ENCODE assay signal across 8 cellular contexts in genomic region chr17:73429440-73430164, GRCh38.
DNase-seq lines count a peak whose midpoint lies in the region; ATAC-seq and TF ChIP-seq lines count a peak whose summit lies in the region.

No MANE protein-coding gene starts in this region.

- H3K36me3 ChIP-seq in adrenal gland (replicated peaks in 1 of 2) (no peaks in the 10 kb centered on the region), left ventricle myocardium inferior (no peaks in the 10 kb centered on the region)

- H3K4me1 Mint-ChIP-seq in T-cell = peaks cover 7 to 17% (median 10%) of the 10 kb centered on the region in 3 donors

- no peaks in the 10 kb centered on the region for H3K9me3 Mint-ChIP-seq in T-cell

- 26 to 46% (median 32%) methylated on average over 2 to 14 of the region's 14 CpGs for WGBS in adrenal gland, 4 donors

- H3K27me3 ChIP-seq in adrenal gland = no peaks in the 10 kb centered on the region
- peaks cover 8% of the 10 kb centered on the region for H3K27me3 ChIP-seq in left ventricle myocardium inferior (ENCODE audit: low read depth)

- no peak for TF ChIP-seq POLR2A in adrenal gland (IDR thresholded peaks at IDR 0.05)

- H3K36me3 Mint-ChIP-seq in T-cell = no peaks in the 10 kb centered on the region

- CTCF ChIA-PET in T-cell (lab: Charles Lee) = interaction anchor here (0.7 to 2.6 kb wide), 8 partner anchors 8 to 579 kb away, joined by 3 to 20 read pairs (median 4); no protein-coding TSS in a partner anchor

- no peaks in the 10 kb centered on the region for H3K27me3 Mint-ChIP-seq in T-cell

- H3K9me3 ChIP-seq in adrenal gland (replicated peaks in 1 of 3) (no peaks in the 10 kb centered on the region), left ventricle myocardium inferior (replicated peaks) (no peaks in the 10 kb centered on the region)

- POLR2A ChIA-PET in T-cell (lab: Charles Lee) = no interaction called here

- DNase-seq in EH (ENCODE audit: low read depth) (peak; percentile 70), NCI-H1694 (lab: John Stamatoyannopoulos, UW) (peak; percentile 89), T-cell (peak; percentile 53 to 93 (median 82)), adrenal gland (peak; percentile 83 to 93 (median 89)), left ventricle myocardium inferior (peak; percentile 85), retina (peak; percentile 91)

- H3K4me3 ChIP-seq in adrenal gland (no peak overlapping the region), left ventricle myocardium inferior (no peak overlapping the region)

- intact Hi-C loops in adrenal gland (cut with DNase I) = loop anchor here (5.0 to 10.0 kb wide), 4 partner anchors 283 to 748 kb away; no protein-coding TSS in a partner anchor
- intact Hi-C loops in left ventricle myocardium inferior (cut with micrococcal nuclease) = loop anchor here (5.0 to 10.0 kb wide), 2 partner anchors 285 to 748 kb away; no protein-coding TSS in a partner anchor

- TF ChIP-seq CTCF in adrenal gland (IDR thresholded peaks at IDR 0.05) = peak; percentile 90 to 98 (median 94)
- peak; percentile 99 for TF ChIP-seq CTCF in left ventricle myocardium inferior (IDR thresholded peaks at IDR 0.05; ENCODE audit: borderline replicate concordance)

- H3K4me1 ChIP-seq in adrenal gland (replicated peaks in 1 of 2) (no peaks in the 10 kb centered on the region), left ventricle myocardium inferior (peaks cover 7% of the 10 kb centered on the region)

- no peak overlapping the region for H3K27ac ChIP-seq in adrenal gland
- no peak overlapping the region for H3K27ac ChIP-seq in left ventricle myocardium inferior (replicated peaks)

- H3K4me3 Mint-ChIP-seq in T-cell = peak overlapping the region in 1 of 3 donors; percentile 42

- ATAC-seq in HG02610 (IDR thresholded peaks at IDR 0.05; ENCODE audit: unreplicated experiment) = peak; percentile 64
- ATAC-seq in T-cell (replicated peaks in 1 of 4) = peak; percentile 92 to 95 (median 94)
- ATAC-seq in GM21717 (IDR thresholded peaks at IDR 0.05; ENCODE audit: unreplicated experiment) = no peak

- peak overlapping the region in 1 of 2 donors; percentile 11 for H3K27ac Mint-ChIP-seq in T-cell
